9 cellular contexts compared by ENCODE assay signal in the genomic region with DNA sequence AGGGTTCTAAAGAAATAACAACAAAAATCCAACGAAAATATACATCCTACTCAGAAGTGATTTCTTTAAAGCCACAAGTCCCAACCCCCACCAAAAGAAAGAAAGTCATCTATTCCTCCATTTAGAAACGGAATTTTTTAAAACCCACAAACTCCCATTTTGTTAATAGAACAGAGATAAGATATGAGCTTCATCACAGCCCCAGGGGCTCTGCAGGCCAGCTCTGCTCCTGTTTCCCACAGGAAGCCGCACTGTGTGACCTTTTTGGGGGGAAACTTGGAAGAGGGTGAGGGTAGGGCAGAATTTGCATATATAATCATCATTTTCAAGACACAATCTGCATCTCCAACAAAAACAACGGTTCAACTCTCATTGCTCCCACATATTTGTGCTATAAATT. TPM values are rescaled to one million over a fixed set of nuclear protein-coding genes. Genes with fewer than 3 reads are reported as not detected.
DNase-seq lines count a peak whose midpoint lies in the region; ATAC-seq and TF ChIP-seq lines count a peak whose summit lies in the region.
"Had no signal": no experiment of that assay in that cellular context is flagged by ENCODE, and none has a peak within 500 bp of the region (broad histone marks: within the 10 kb centered on the region; RNA-seq: fewer than 3 reads in every experiment).

No MANE protein-coding gene starts in this region.

- H3K4me3 ChIP-seq in DOHH2 (ENCODE audit: low read length): peak overlapping the region; percentile 88
- peak overlapping the region; percentile 86 for H3K4me3 ChIP-seq in OCI-LY7 (ENCODE audit: low read depth, low read length, poor library complexity, severe bottlenecking)
- H3K4me3 ChIP-seq in ectodermal cell (ENCODE audit: insufficient read depth, low read depth, low read length): peak overlapping the region; percentile 86
- peak overlapping the region; percentile 24 to 77 for H3K4me3 ChIP-seq in neuronal stem cell (ENCODE audit: low read length in 2 of 2)

- BruUV-seq in OCI-LY7 (replicated peaks; lab: Mats Ljungman, UMichigan): TSS peak; percentile 73

- H3K79me1 ChIP-seq in neuronal stem cell (ENCODE audit: low read depth, low read length): peaks cover 6% of the 10 kb centered on the region

- intact Hi-C loops in OCI-LY7 (cut with micrococcal nuclease; ENCODE audit: unreplicated experiment): loop anchor here (5.0 to 10.0 kb wide), 4 partner anchors 384 to 837 kb away; partner anchors contain the start of genes ERC1, RAD52 and WNK1

- 0 to 5% methylated on average over 2 to 3 of the region's 4 CpGs for WGBS in ectodermal cell, 2 experiments
- no CpG with 5 or more reads among the region's 4 CpGs for WGBS in neuronal stem cell (ENCODE audit: extremely low coverage in 2 of 2, insufficient read length in 2 of 2, insufficient replicate concordance in 1 of 2), 2 donors

- H3K18ac ChIP-seq in neuronal stem cell (ENCODE audit: low read length): no peak overlapping the region

- H2AK5ac ChIP-seq in neuronal stem cell (ENCODE audit: low read depth, low read length): no peak overlapping the region

- no peak overlapping the region for H2BK15ac ChIP-seq in neuronal stem cell (ENCODE audit: low read length)

- H3K4me1 ChIP-seq in DOHH2 (ENCODE audit: control insufficient read depth, low read length) (peaks cover 51% of the 10 kb centered on the region), OCI-LY7 (ENCODE audit: insufficient read depth, low read length, poor library complexity, severe bottlenecking) (peaks cover 48% of the 10 kb centered on the region), ectodermal cell (ENCODE audit: control insufficient read depth, insufficient read depth, low read length) (peaks cover 35% of the 10 kb centered on the region), neuronal stem cell (ENCODE audit: control insufficient read depth in 2 of 2, insufficient read depth in 1 of 2, low read depth in 1 of 2, low read length in 2 of 2) (peaks cover 19 to 63% of the 10 kb centered on the region in 2 donors)

- no peak for DNase-seq in OCI-LY7 (ENCODE audit: low spot score)
- no peak for DNase-seq in neuronal stem cell (ENCODE audit: low spot score)
- no peak for DNase-seq in DMS 273 treated with DMSO at 0.1 percent for 48 hours (lab: John Stamatoyannopoulos, UW)
- DNase-seq in activated CD8-positive, alpha-beta memory T cell treated with anti-CD3 and anti-CD28 coated beads, Interleukin-2, amount 50 U/mL, for 4 hours: no peak
- no peak for DNase-seq in NCI-H524 treated with DMSO at 0.1 percent for 48 hours (lab: John Stamatoyannopoulos, UW)

- no peak overlapping the region for H2AFZ ChIP-seq in OCI-LY7 (ENCODE audit: low read length)
- no peak overlapping the region for H2AFZ ChIP-seq in neuronal stem cell (ENCODE audit: low read length)

- H3K27ac ChIP-seq in DOHH2 (ENCODE audit: low read depth, low read length): no peak overlapping the region
- H3K27ac ChIP-seq in OCI-LY7 (ENCODE audit: low read depth, low read length, poor library complexity, severe bottlenecking): no peak overlapping the region
- no peak overlapping the region for H3K27ac ChIP-seq in ectodermal cell (ENCODE audit: insufficient read depth, low read depth, low read length, poor library complexity, severe bottlenecking)
- H3K27ac ChIP-seq in neuronal stem cell (replicated peaks; ENCODE audit: low read length): peak overlapping the region; percentile 59
- H3K27ac ChIP-seq: SJSA1 had no signal

- H3K9me3 ChIP-seq in DOHH2 (ENCODE audit: control insufficient read depth, insufficient read depth, low read length): no peaks in the 10 kb centered on the region
- no peaks in the 10 kb centered on the region for H3K9me3 ChIP-seq in OCI-LY7 (ENCODE audit: low read length)
- no peaks in the 10 kb centered on the region for H3K9me3 ChIP-seq in ectodermal cell (ENCODE audit: control insufficient read depth, low read length)
- no peaks in the 10 kb centered on the region for H3K9me3 ChIP-seq in neuronal stem cell (replicated peaks in 1 of 2; ENCODE audit: control insufficient read depth in 2 of 2, insufficient read depth in 1 of 2, low read depth in 1 of 2, low read length in 2 of 2)

- H4K20me1 ChIP-seq in DOHH2 (ENCODE audit: control insufficient read depth, insufficient read depth, low read depth, low read length): peaks cover 27% of the 10 kb centered on the region
- peaks cover 40% of the 10 kb centered on the region for H4K20me1 ChIP-seq in OCI-LY7 (ENCODE audit: insufficient read depth, low read length)

- H3K4ac ChIP-seq in neuronal stem cell (ENCODE audit: low read length): no peak overlapping the region

- H3K23ac ChIP-seq in neuronal stem cell (ENCODE audit: low read depth, low read length, poor library complexity): no peak overlapping the region

- H2BK5ac ChIP-seq in neuronal stem cell (ENCODE audit: low read length): no peak overlapping the region

- H2BK12ac ChIP-seq in neuronal stem cell (ENCODE audit: low read length): no peak overlapping the region

- no peak overlapping the region for H4K91ac ChIP-seq in neuronal stem cell (ENCODE audit: low read depth, low read length, poor library complexity)

- no peak overlapping the region for H3K14ac ChIP-seq in neuronal stem cell (ENCODE audit: low read length)

- H3K9me2 ChIP-seq in DOHH2 (replicated peaks; ENCODE audit: control insufficient read depth, low read length) (no peaks in the 10 kb centered on the region), OCI-LY7 (ENCODE audit: insufficient read depth, low read length) (no peaks in the 10 kb centered on the region)

- no peak overlapping the region for H4K8ac ChIP-seq in neuronal stem cell (ENCODE audit: low read depth, low read length)

- H2BK120ac ChIP-seq in neuronal stem cell (ENCODE audit: low read depth, low read length): no peak overlapping the region

- peaks cover 6% of the 10 kb centered on the region; the same call in 1 of the 2 replicates for H3F3A ChIP-seq in DOHH2 (ENCODE audit: control insufficient read depth, insufficient read depth)

- H3K36me3 ChIP-seq in DOHH2 (ENCODE audit: control insufficient read depth, low read length) (peaks cover 41% of the 10 kb centered on the region), OCI-LY7 (ENCODE audit: insufficient read depth, low read length) (peaks cover 54% of the 10 kb centered on the region), ectodermal cell (ENCODE audit: control insufficient read depth, insufficient read depth, low read length) (no peaks in the 10 kb centered on the region), neuronal stem cell (replicated peaks in 1 of 2; ENCODE audit: control insufficient read depth in 2 of 2, insufficient read depth in 2 of 2, low read length in 2 of 2) (peaks cover under 1 to 8% of the 10 kb centered on the region in 2 donors)

- H3K9ac ChIP-seq in neuronal stem cell (ENCODE audit: low read depth, low read length, poor library complexity): no peak overlapping the region

- peak overlapping the region; percentile 96 for H3K4me2 ChIP-seq in DOHH2 (ENCODE audit: low read length)
- peak overlapping the region; percentile 91 for H3K4me2 ChIP-seq in OCI-LY7 (ENCODE audit: low read length)
- H3K4me2 ChIP-seq in neuronal stem cell (ENCODE audit: insufficient read depth, low read length, poor library complexity, severe bottlenecking): peak overlapping the region; percentile 48

- H3K79me2 ChIP-seq in DOHH2 (ENCODE audit: control insufficient read depth, low read length): peaks cover 61% of the 10 kb centered on the region
- H3K79me2 ChIP-seq in OCI-LY7 (ENCODE audit: insufficient read depth, low read depth, low read length): peaks cover 78% of the 10 kb centered on the region

- POLR2A ChIA-PET in OCI-LY7 (lab: Charles Lee): interaction anchor here (0.6 to 1.7 kb wide), 4 partner anchors 12 to 474 kb away, joined by 3 to 5 read pairs (median 4); no protein-coding TSS in a partner anchor

- H3K27me3 ChIP-seq in DOHH2 (ENCODE audit: control insufficient read depth, low read length) (no peaks in the 10 kb centered on the region), ectodermal cell (ENCODE audit: control insufficient read depth, insufficient read depth, low read length, poor library complexity, severe bottlenecking) (peaks cover 12% of the 10 kb centered on the region), neuronal stem cell (ENCODE audit: control insufficient read depth in 3 of 3, insufficient read depth in 3 of 3, low read depth in 1 of 3, low read length in 3 of 3) (peaks cover 0 to 16% (median 0%) of the 10 kb centered on the region in 3 experiments)
- H3K27me3 ChIP-seq: SJSA1 had no signal

- CTCF ChIA-PET in OCI-LY7 (lab: Charles Lee; ENCODE audit: unreplicated experiment): no interaction called here

- TF ChIP-seq CTCF in DOHH2 (IDR thresholded peaks at IDR 0.05; ENCODE audit: low read depth, low read length, poor library complexity, severe bottlenecking) (no peak), OCI-LY7 (conservative IDR thresholded peaks at IDR 0.05; ENCODE audit: low read length) (no peak)

- ATAC-seq in HG03039 (IDR thresholded peaks at IDR 0.05; ENCODE audit: unreplicated experiment): no peak

RNA-seq across cellular contexts. Expression of gene FBXL14, which starts 2.8 kb away (rescaled TPM):
- total RNA-seq in OCI-LY7 (2014; rRNA removed; shearing (Covaris generic)): 45.5 and 46.2 TPM in 2 replicates
- total RNA-seq in OCI-LY7 (2022): 33.4 and 37.4 TPM in 2 replicates
- 37.0 TPM for polyA plus RNA-seq in ectodermal cell (2013, experiment 1 of 4)
- polyA plus RNA-seq in ectodermal cell (2013, experiment 2 of 4): 44.7 TPM
- 37.8 TPM for polyA plus RNA-seq in ectodermal cell (2013, experiment 3 of 4)
- polyA plus RNA-seq in ectodermal cell (2013, experiment 4 of 4): 43.9 TPM
- polyA plus RNA-seq in neuronal stem cell (2013, experiment 1 of 2): 34.2 TPM
- 33.4 TPM for polyA plus RNA-seq in neuronal stem cell (2013, experiment 2 of 2)

RNA-seq across cellular contexts. Expression of gene WNT5B, which starts 37.5 kb away (rescaled TPM):
- 11.3 and 14.7 TPM in 2 replicates for total RNA-seq in OCI-LY7 (2014; rRNA removed; shearing (Covaris generic))
- 0.86 and 2.6 TPM in 2 replicates for total RNA-seq in OCI-LY7 (2022)
- polyA plus RNA-seq in ectodermal cell (2013, experiment 1 of 4): 28.0 TPM
- polyA plus RNA-seq in ectodermal cell (2013, experiment 2 of 4): 57.3 TPM
- 25.5 TPM for polyA plus RNA-seq in ectodermal cell (2013, experiment 3 of 4)
- polyA plus RNA-seq in ectodermal cell (2013, experiment 4 of 4): 34.2 TPM
- polyA plus RNA-seq in neuronal stem cell (2013, experiment 1 of 2): 74.9 TPM
- 74.2 TPM for polyA plus RNA-seq in neuronal stem cell (2013, experiment 2 of 2)
